ENCODE assay signal across 18 cellular contexts in the genomic region with DNA sequence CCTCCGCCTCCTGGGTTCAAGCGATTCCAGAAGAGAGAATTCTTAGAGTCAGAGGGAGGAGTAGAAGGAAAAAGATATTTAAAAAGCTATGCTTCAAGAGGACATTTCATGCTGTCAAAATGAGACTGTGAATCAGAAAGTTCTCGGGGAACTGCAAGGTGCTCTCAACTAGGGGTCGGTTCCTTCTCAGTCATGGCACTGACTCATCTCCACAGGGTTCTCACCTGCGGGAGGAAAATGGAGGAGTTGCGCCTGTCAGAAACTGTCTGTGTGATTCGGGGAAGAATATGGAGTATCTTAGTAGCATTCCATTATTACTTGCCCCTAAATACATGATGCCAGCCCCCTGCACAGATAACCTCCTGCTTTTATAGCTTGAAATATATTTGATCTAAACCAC. TPM values are rescaled to one million over a fixed set of nuclear protein-coding genes. Genes with fewer than 3 reads are reported as not detected.
A peak's percentile ranks its signal among the peaks of the same experiment; 100 is the strongest.
DNase-seq lines count a peak whose midpoint lies in the region; ATAC-seq lines count a peak whose summit lies in the region.
"Had no signal": no experiment of that assay in that cellular context is flagged by ENCODE, and none has a peak within 500 bp of the region (broad histone marks: within the 10 kb centered on the region; RNA-seq: fewer than 3 reads in every experiment).

No MANE protein-coding gene starts in this region.

- no peaks in the 10 kb centered on the region for H3K36me3 Mint-ChIP-seq in activated CD4-positive, alpha-beta T cell treated with anti-CD3 and anti-CD28 coated beads, Interleukin-2, amount 10 ng/mL, durations not matched to agents 24 days and 14 days (ENCODE audit: low read depth)
- no peaks in the 10 kb centered on the region for H3K36me3 Mint-ChIP-seq in activated naive CD4-positive, alpha-beta T cell treated with anti-CD3 and anti-CD28 coated beads for 36 hours (ENCODE audit: low read depth)
- no peaks in the 10 kb centered on the region for H3K36me3 Mint-ChIP-seq in activated T-helper 17 cell treated with anti-CD3 and anti-CD28 coated beads, Interleukin-2, amount 50 U/mL, for 72 hours (ENCODE audit: low read depth)

- CTCF ChIA-PET in activated naive CD4-positive, alpha-beta T cell treated with anti-CD3 and anti-CD28 coated beads for 36 hours (lab: Charles Lee), result no interaction called here

- no peaks in the 10 kb centered on the region for H3K9me3 Mint-ChIP-seq in activated CD4-positive, alpha-beta T cell treated with anti-CD3 and anti-CD28 coated beads, Interleukin-2, amount 10 ng/mL, durations not matched to agents 24 days and 14 days
- no peaks in the 10 kb centered on the region for H3K9me3 Mint-ChIP-seq in activated naive CD4-positive, alpha-beta T cell treated with anti-CD3 and anti-CD28 coated beads for 36 hours
- no peaks in the 10 kb centered on the region for H3K9me3 Mint-ChIP-seq in activated T-helper 17 cell treated with anti-CD3 and anti-CD28 coated beads, Interleukin-2, amount 50 U/mL, for 72 hours

- peak; percentile 16 to 22 for DNase-seq in activated CD4-positive, alpha-beta T cell treated with anti-CD3 and anti-CD28 coated beads, Interleukin-2, amount 50 U/mL, for 48 hours
- DNase-seq in activated CD4-positive, alpha-beta T cell treated with anti-CD3 and anti-CD28 coated beads, Interleukin-2, amount 10 ng/mL, durations not matched to agents 24 days and 14 days, result no peak
- peak; percentile 39 for DNase-seq in activated naive CD4-positive, alpha-beta T cell treated with anti-CD3 and anti-CD28 coated beads for 36 hours
- DNase-seq in activated naive CD4-positive, alpha-beta T cell (lab: John Stamatoyannopoulos, UW), result no peak
- peak; percentile 47 for DNase-seq in stimulated activated CD8-positive, alpha-beta memory T cell treated with anti-CD3 and anti-CD28 coated beads, Interleukin-4, amount 100 ng/mL, for 48 hours
- DNase-seq in NCI-H2029 treated with DMSO at 0.1 percent for 48 hours (lab: John Stamatoyannopoulos, UW), result no peak
- DNase-seq: Calu3, DMS153, DND-41, IMR-90, MM.1S, NCI-H2029, NCI-H446 treated with DMSO at 0.1 percent for 48 hours, NCI-H526, Right ventricle myocardium superior, RPMI8226 had no signal

- intact Hi-C loops in activated CD4-positive, alpha-beta T cell treated with anti-CD3 and anti-CD28 coated beads, Interleukin-2, amount 10 ng/mL, durations not matched to agents 24 days and 14 days (cut with micrococcal nuclease), result no loop called here
- intact Hi-C loops in activated naive CD4-positive, alpha-beta T cell treated with anti-CD3 and anti-CD28 coated beads for 36 hours (cut with micrococcal nuclease), result no loop called here

- ATAC-seq in activated T-helper 17 cell treated with anti-CD3 and anti-CD28 coated beads, Interleukin-2, amount 50 U/mL, for 72 hours (replicated peaks), result peak; percentile 95
- ATAC-seq: HCT116 had no signal

- no peak overlapping the region for H3K4me3 Mint-ChIP-seq in activated CD4-positive, alpha-beta T cell treated with anti-CD3 and anti-CD28 coated beads, Interleukin-2, amount 10 ng/mL, durations not matched to agents 24 days and 14 days
- no peak overlapping the region for H3K4me3 Mint-ChIP-seq in activated naive CD4-positive, alpha-beta T cell treated with anti-CD3 and anti-CD28 coated beads for 36 hours
- H3K4me3 Mint-ChIP-seq in activated T-helper 17 cell treated with anti-CD3 and anti-CD28 coated beads, Interleukin-2, amount 50 U/mL, for 72 hours, result no peak overlapping the region

- no peaks in the 10 kb centered on the region for H3K4me1 Mint-ChIP-seq in activated CD4-positive, alpha-beta T cell treated with anti-CD3 and anti-CD28 coated beads, Interleukin-2, amount 10 ng/mL, durations not matched to agents 24 days and 14 days
- H3K4me1 Mint-ChIP-seq in activated naive CD4-positive, alpha-beta T cell treated with anti-CD3 and anti-CD28 coated beads for 36 hours (ENCODE audit: low read depth), result peaks cover 7% of the 10 kb centered on the region
- H3K4me1 Mint-ChIP-seq in activated T-helper 17 cell treated with anti-CD3 and anti-CD28 coated beads, Interleukin-2, amount 50 U/mL, for 72 hours, result no peaks in the 10 kb centered on the region

- H3K27me3 Mint-ChIP-seq in activated CD4-positive, alpha-beta T cell treated with anti-CD3 and anti-CD28 coated beads, Interleukin-2, amount 10 ng/mL, durations not matched to agents 24 days and 14 days, result peaks cover 2% of the 10 kb centered on the region
- H3K27me3 Mint-ChIP-seq in activated naive CD4-positive, alpha-beta T cell treated with anti-CD3 and anti-CD28 coated beads for 36 hours (ENCODE audit: low read depth), result peaks cover 2% of the 10 kb centered on the region
- peaks cover 4% of the 10 kb centered on the region for H3K27me3 Mint-ChIP-seq in activated T-helper 17 cell treated with anti-CD3 and anti-CD28 coated beads, Interleukin-2, amount 50 U/mL, for 72 hours

- H3K27ac Mint-ChIP-seq in activated CD4-positive, alpha-beta T cell treated with anti-CD3 and anti-CD28 coated beads, Interleukin-2, amount 10 ng/mL, durations not matched to agents 24 days and 14 days, result no peak overlapping the region
- no peak overlapping the region for H3K27ac Mint-ChIP-seq in activated naive CD4-positive, alpha-beta T cell treated with anti-CD3 and anti-CD28 coated beads for 36 hours
- no peak overlapping the region for H3K27ac Mint-ChIP-seq in activated T-helper 17 cell treated with anti-CD3 and anti-CD28 coated beads, Interleukin-2, amount 50 U/mL, for 72 hours

RNA-seq across cellular contexts. Expression of gene APH1B, which starts 47.4 kb away (rescaled TPM):
- 3.7 and 3.8 TPM in 2 replicates for total RNA-seq in activated CD4-positive, alpha-beta T cell treated with anti-CD3 and anti-CD28 coated beads, Interleukin-2, amount 10 ng/mL, durations not matched to agents 24 days and 14 days
- total RNA-seq in activated naive CD4-positive, alpha-beta T cell treated with anti-CD3 and anti-CD28 coated beads for 36 hours, result 1 to 10 TPM; 6.7 to 8.6 TPM
- total RNA-seq in activated T-helper 17 cell treated with anti-CD3 and anti-CD28 coated beads, Interleukin-2, amount 50 U/mL, for 72 hours, result 1 to 10 TPM; 7.8 to 8.7 TPM

RNA-seq across cellular contexts. Expression of gene CA12, which starts 56.9 kb away (rescaled TPM):
- total RNA-seq in activated CD4-positive, alpha-beta T cell treated with anti-CD3 and anti-CD28 coated beads, Interleukin-2, amount 10 ng/mL, durations not matched to agents 24 days and 14 days, result 0.43 and 0.63 TPM in 2 replicates
- total RNA-seq in activated naive CD4-positive, alpha-beta T cell treated with anti-CD3 and anti-CD28 coated beads for 36 hours, result under 1 TPM in 1 of 2 experiments, not detected in 1; 0.12 TPM
- total RNA-seq in activated T-helper 17 cell treated with anti-CD3 and anti-CD28 coated beads, Interleukin-2, amount 50 U/mL, for 72 hours, result 1 to 10 TPM in 1 of 2 donors, under 1 TPM in 1; 0.15 to 1.0 TPM

Comparison
In these comparisons a context has a peak if more than half of its experiments do, and no peak if none do; other contexts are left out.
1. DNase-seq: peak in activated CD4-positive, alpha-beta T cell treated with anti-CD3 and anti-CD28 coated beads, Interleukin-2, amount 50 U/mL, for 48 hours (2 of 2), activated naive CD4-positive, alpha-beta T cell treated with anti-CD3 and anti-CD28 coated beads for 36 hours (single experiment) and stimulated activated CD8-positive, alpha-beta memory T cell treated with anti-CD3 and anti-CD28 coated beads, Interleukin-4, amount 100 ng/mL, for 48 hours (single experiment); none in activated CD4-positive, alpha-beta T cell treated with anti-CD3 and anti-CD28 coated beads, Interleukin-2, amount 10 ng/mL, durations not matched to agents 24 days and 14 days (single experiment), activated naive CD4-positive, alpha-beta T cell (0 of 4) and NCI-H2029 treated with DMSO at 0.1 percent for 48 hours (single experiment).